ENCODE assay signal across 19 cellular contexts in genomic region chr2:232483296-232483922, GRCh38. TPM values are rescaled to one million over a fixed set of nuclear protein-coding genes. Genes with fewer than 3 reads are reported as not detected.
"Had no signal": no experiment of that assay in that cellular context is flagged by ENCODE, and none has a peak within 500 bp of the region (broad histone marks: within the 10 kb centered on the region; RNA-seq: fewer than 3 reads in every experiment).

No MANE protein-coding gene starts in this region.

- H3K36me3 ChIP-seq: SJCRH30, suprapubic skin had no signal

- DNase-seq: activated B cell treated with CpG ODN at 0.5 μM for 24 hours; activated CD4-positive, alpha-beta T cell treated with anti-CD3 and anti-CD28 coated beads, Interleukin-2, amount 10 ng/mL, durations not matched to agents 7 days and 5 days; activated gamma-delta T cell; activated T-cell treated with anti-CD3 and anti-CD28 coated beads, Interleukin-2, amount 50 U/mL, for 24 hours; anterior cingulate cortex; effector CD8-positive, alpha-beta T cell; foreskin keratinocyte; glutamatergic neuron; kidney glomerular epithelial cell; SJCRH30; stimulated activated CD4-positive, alpha-beta T cell treated with anti-CD3 and anti-CD28 coated beads, Interleukin-4, amount 100 ng/mL, for 4 hours; stimulated activated CD8-positive, alpha-beta memory T cell treated with anti-CD3 and anti-CD28 coated beads, Interleukin-4, amount 100 ng/mL, for 48 hours; stimulated activated naive CD4-positive, alpha-beta T cell treated with Interleukin-2 at 50 U/mL for 16 hours; T-helper 2 cell; trophoblast cell had no signal

- ATAC-seq: foreskin keratinocyte had no signal

- H3K4me3 ChIP-seq: SJCRH30, skin epidermis, suprapubic skin had no signal

- H3K9me3 ChIP-seq: SJCRH30, suprapubic skin had no signal

- H3K27ac ChIP-seq: foreskin keratinocyte, SJCRH30, skin epidermis, suprapubic skin had no signal

- H3K4me1 ChIP-seq: foreskin keratinocyte, SJCRH30 had no signal

RNA-seq across cellular contexts. Expression of gene ECEL1, which starts 4.2 kb away (rescaled TPM):
- total RNA-seq: activated B cell treated with CpG ODN at 0.5 μM for 24 hours; activated CD4-positive, alpha-beta T cell treated with anti-CD3 and anti-CD28 coated beads, Interleukin-2, amount 10 ng/mL, durations not matched to agents 7 days and 5 days; foreskin keratinocyte; lung microvascular endothelial cell; SJCRH30 had no signal
- polyA plus RNA-seq: foreskin keratinocyte had no signal

RNA-seq across cellular contexts. Expression of gene ALPI, which starts 27.5 kb away (rescaled TPM):
- total RNA-seq: activated B cell treated with CpG ODN at 0.5 μM for 24 hours; activated CD4-positive, alpha-beta T cell treated with anti-CD3 and anti-CD28 coated beads, Interleukin-2, amount 10 ng/mL, durations not matched to agents 7 days and 5 days; activated CD8-positive, alpha-beta memory T cell treated with anti-CD3 and anti-CD28 coated beads for 36 hours; foreskin keratinocyte; lung microvascular endothelial cell; SJCRH30; suprapubic skin had no signal
- polyA plus RNA-seq: foreskin keratinocyte had no signal

RNA-seq across cellular contexts. Expression of gene PRSS56, which starts 36.8 kb away (rescaled TPM):
- total RNA-seq: activated B cell treated with CpG ODN at 0.5 μM for 24 hours; activated CD4-positive, alpha-beta T cell treated with anti-CD3 and anti-CD28 coated beads, Interleukin-2, amount 10 ng/mL, durations not matched to agents 7 days and 5 days; activated CD8-positive, alpha-beta memory T cell treated with anti-CD3 and anti-CD28 coated beads for 36 hours; foreskin keratinocyte; lung microvascular endothelial cell; suprapubic skin had no signal
- polyA plus RNA-seq: foreskin keratinocyte had no signal

RNA-seq across cellular contexts. Expression of gene CHRND, which starts 42.6 kb away (rescaled TPM):
- total RNA-seq: activated B cell treated with CpG ODN at 0.5 μM for 24 hours; activated CD4-positive, alpha-beta T cell treated with anti-CD3 and anti-CD28 coated beads, Interleukin-2, amount 10 ng/mL, durations not matched to agents 7 days and 5 days; activated CD8-positive, alpha-beta memory T cell treated with anti-CD3 and anti-CD28 coated beads for 36 hours; foreskin keratinocyte; lung microvascular endothelial cell; suprapubic skin had no signal
- polyA plus RNA-seq: foreskin keratinocyte had no signal

RNA-seq across cellular contexts. Expression of gene CHRNG, which starts 56.1 kb away (rescaled TPM):
- total RNA-seq: activated B cell treated with CpG ODN at 0.5 μM for 24 hours; activated CD4-positive, alpha-beta T cell treated with anti-CD3 and anti-CD28 coated beads, Interleukin-2, amount 10 ng/mL, durations not matched to agents 7 days and 5 days; activated CD8-positive, alpha-beta memory T cell treated with anti-CD3 and anti-CD28 coated beads for 36 hours; foreskin keratinocyte; lung microvascular endothelial cell; suprapubic skin had no signal
- polyA plus RNA-seq: foreskin keratinocyte had no signal
